1 cellular context compared by ENCODE assay signal in genomic region chr12:51275088-51275487, GRCh38.
TF ChIP-seq lines count a peak whose summit lies in the region.

No MANE protein-coding gene starts in this region.

TF ChIP-seq in H1, 55 proteins besides CTCF, POLR2A, EP300 and RAD21:
- TF ChIP-seq RXRA (IDR thresholded peaks at IDR 0.05; ENCODE audit: insufficient read depth, low read depth, low read length) (no peak), GTF2F1 (IDR thresholded peaks at IDR 0.05; ENCODE audit: borderline replicate concordance, low read depth, low read length) (no peak), EGR1 (IDR thresholded peaks at IDR 0.05; ENCODE audit: borderline replicate concordance, low read depth, low read length) (no peak), KDM5A (IDR thresholded peaks at IDR 0.05; ENCODE audit: low read length) (no peak), SIX5 (IDR thresholded peaks at IDR 0.05; ENCODE audit: low read depth, low read length) (no peak), ZNF274 (IDR thresholded peaks at IDR 0.05; ENCODE audit: borderline replicate concordance, extremely low read depth, low read length) (no peak), HDAC6 (IDR thresholded peaks at IDR 0.05; ENCODE audit: low read depth, low read length) (no peak), TAF1 (IDR thresholded peaks at IDR 0.05; ENCODE audit: low read depth, low read length) (no peak), JUN (IDR thresholded peaks at IDR 0.05; ENCODE audit: low read depth, low read length) (no peak), HDAC2 (IDR thresholded peaks at IDR 0.05; ENCODE audit: borderline replicate concordance in 1 of 2, low read depth in 2 of 2, low read length in 2 of 2) (no peak), SRF (IDR thresholded peaks at IDR 0.05; ENCODE audit: low read depth, low read length) (no peak), NANOG (IDR thresholded peaks at IDR 0.05; ENCODE audit: insufficient read depth, low read depth, low read length, poor library complexity, severe bottlenecking) (no peak), KDM4A (IDR thresholded peaks at IDR 0.05; ENCODE audit: low read depth, low read length, severe bottlenecking) (no peak), BACH1 (IDR thresholded peaks at IDR 0.05; ENCODE audit: low read length) (no peak), POLR2AphosphoS5 (IDR thresholded peaks at IDR 0.05; ENCODE audit: low read depth, low read length) (no peak), RBBP5 (IDR thresholded peaks at IDR 0.05; ENCODE audit: borderline replicate concordance, low read depth, low read length) (no peak), SIRT6 (IDR thresholded peaks at IDR 0.05; ENCODE audit: low read length) (no peak), NRF1 (IDR thresholded peaks at IDR 0.05; ENCODE audit: low read depth, low read length) (no peak), CHD2 (IDR thresholded peaks at IDR 0.05; ENCODE audit: low read length) (no peak)
